17 cellular contexts compared by ENCODE assay signal in the genomic region with DNA sequence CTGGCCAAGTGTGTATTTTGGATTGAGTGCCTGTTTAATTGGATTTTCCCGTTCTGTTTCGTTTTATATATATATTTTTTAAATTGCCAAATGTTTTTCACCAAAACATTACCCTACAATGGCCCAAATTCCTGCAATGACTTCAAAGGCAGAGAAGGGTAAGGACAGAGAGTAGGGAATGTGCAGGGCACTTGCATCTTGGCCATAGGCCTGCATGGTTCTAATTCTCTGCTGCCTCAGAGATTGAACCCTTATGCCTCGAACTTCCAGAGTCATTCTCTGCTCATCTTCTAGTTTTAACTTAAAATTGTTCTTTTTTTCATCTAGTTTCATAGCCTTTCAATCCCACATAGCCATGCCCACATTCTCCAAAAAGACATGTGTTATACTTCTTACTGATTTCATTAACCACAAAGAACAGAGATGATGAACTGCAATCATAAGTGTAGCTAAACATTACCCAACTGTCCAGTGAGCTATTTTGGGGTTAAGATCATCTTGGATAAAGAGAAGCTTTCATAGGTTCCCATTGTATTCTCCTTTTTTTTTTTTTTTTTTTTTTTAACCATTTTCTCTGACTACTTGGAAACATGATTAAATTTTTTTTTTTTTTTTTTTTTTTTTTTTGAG.
DNase-seq lines count a peak whose midpoint lies in the region; ATAC-seq, FAIRE-seq and TF ChIP-seq lines count a peak whose summit lies in the region.
"Had no signal": no experiment of that assay in that cellular context is flagged by ENCODE, and none has a peak within 500 bp of the region (broad histone marks: within the 10 kb centered on the region; RNA-seq: fewer than 3 reads in every experiment).

No MANE protein-coding gene starts in this region.

- no peak for FAIRE-seq in D721Med (lab: Jason Lieb, UNC)

- TF ChIP-seq CTCF in SK-N-SH (IDR thresholded peaks at IDR 0.05) (no peak), D721Med (IDR thresholded peaks at IDR 0.05; ENCODE audit: insufficient read depth, missing control alignments) (no peak)

- H3K27ac ChIP-seq in SK-N-SH (ENCODE audit: low read depth in 2 of 2, low read length in 1 of 2): no peak overlapping the region; a peak in 1 of 4 replicates
- H3K27ac ChIP-seq: 22Rv1, Peyer's patch, spleen had no signal

- H3K4me3 ChIP-seq in SK-N-SH (ENCODE audit: low read depth in 2 of 2, low read length in 1 of 2): no peak overlapping the region
- H3K4me3 ChIP-seq in H7 (ENCODE audit: insufficient read depth, low read depth, low read length): no peak overlapping the region
- H3K4me3 ChIP-seq: Peyer's patch, spleen had no signal

- H3F3A ChIP-seq in SK-N-SH (replicated peaks; ENCODE audit: insufficient read depth): no peaks in the 10 kb centered on the region

- no peak overlapping the region for H3K9ac ChIP-seq in SK-N-SH

- no peaks in the 10 kb centered on the region for H3K9me2 ChIP-seq in SK-N-SH

- H3K79me2 ChIP-seq in SK-N-SH (ENCODE audit: insufficient read depth): no peaks in the 10 kb centered on the region

- no peak for TF ChIP-seq RAD21 in SK-N-SH (IDR thresholded peaks at IDR 0.05; ENCODE audit: low read length)

- no peak for TF ChIP-seq EP300 in SK-N-SH (IDR thresholded peaks at IDR 0.05; ENCODE audit: borderline replicate concordance in 1 of 2, low read depth in 1 of 2, low read length in 1 of 2)

- POLR2A ChIA-PET in SK-N-SH (lab: Yijun Ruan, JAX): interaction anchor here (0.5 kb wide), 1 partner anchor 1282 kb away, joined by 3 read pairs; no protein-coding TSS in a partner anchor

- no peaks in the 10 kb centered on the region for H4K20me1 ChIP-seq in SK-N-SH (ENCODE audit: insufficient read depth)

- H3K36me3 ChIP-seq in SK-N-SH (replicated peaks in 1 of 2; ENCODE audit: control insufficient read depth in 1 of 2, insufficient read depth in 2 of 2, low read length in 1 of 2) (no peaks in the 10 kb centered on the region), H7 (replicated peaks; ENCODE audit: control insufficient read depth, insufficient read depth, low read length) (no peaks in the 10 kb centered on the region)
- H3K36me3 ChIP-seq: Peyer's patch, spleen had no signal

- no peaks in the 10 kb centered on the region; a peak in 1 of 4 replicates for H3K4me1 ChIP-seq in SK-N-SH (ENCODE audit: control insufficient read depth in 1 of 2, insufficient read depth in 2 of 2, low read depth in 1 of 2, low read length in 1 of 2)
- H3K4me1 ChIP-seq: Peyer's patch, spleen had no signal

- no peak overlapping the region for H3K4me2 ChIP-seq in SK-N-SH

- DNase-seq in SK-N-SH (no peak), amniotic epithelial cell (ENCODE audit: low read depth) (peak; percentile 98), D721Med (ENCODE audit: insufficient read length, low spot score) (no peak), NCI-H2029 (lab: John Stamatoyannopoulos, UW) (no peak), H7 (no peak), hypothalamus (lab: John Stamatoyannopoulos, UW) (no peak)
- DNase-seq: activated CD4-positive, alpha-beta memory T cell treated with anti-CD3 and anti-CD28 coated beads, Interleukin-2, amount 10 ng/mL, durations not matched to agents 7 days and 5 days; activated gamma-delta T cell; GDM1; HCEC 1CT; NCI-H1417; NCI-H446 treated with DMSO at 0.1 percent for 48 hours; Peyer's patch; spleen had no signal

- H3K9me3 ChIP-seq in SK-N-SH: no peaks in the 10 kb centered on the region
- H3K9me3 ChIP-seq: Peyer's patch, spleen had no signal

- ATAC-seq in SK-N-SH treated with all-trans-retinoic acid at 6 μM for 48 hours: peak; percentile 61; the same call in 2 of the 3 replicates
- ATAC-seq in HG03135 (IDR thresholded peaks at IDR 0.05; ENCODE audit: unreplicated experiment): peak; percentile 71

- H2AFZ ChIP-seq in SK-N-SH (ENCODE audit: low read depth): no peak overlapping the region

- 58% methylated on average over 3 of the region's 3 CpGs for WGBS in SK-N-SH (ENCODE audit: low lambda C conversion rate)

- CTCF ChIA-PET in SK-N-SH (lab: Yijun Ruan, JAX): no interaction called here

- H3K27me3 ChIP-seq in SK-N-SH (ENCODE audit: insufficient read depth): no peaks in the 10 kb centered on the region
- no peaks in the 10 kb centered on the region for H3K27me3 ChIP-seq in H7 (ENCODE audit: control insufficient read depth, insufficient read depth, low read length)
- H3K27me3 ChIP-seq: Peyer's patch, spleen had no signal

TF ChIP-seq in SK-N-SH treated with all-trans-retinoic acid at 6 μM for 48 hours, 23 proteins besides CTCF, POLR2A, EP300 and RAD21 (continues in another document):
- TF ChIP-seq, protein P1, sequence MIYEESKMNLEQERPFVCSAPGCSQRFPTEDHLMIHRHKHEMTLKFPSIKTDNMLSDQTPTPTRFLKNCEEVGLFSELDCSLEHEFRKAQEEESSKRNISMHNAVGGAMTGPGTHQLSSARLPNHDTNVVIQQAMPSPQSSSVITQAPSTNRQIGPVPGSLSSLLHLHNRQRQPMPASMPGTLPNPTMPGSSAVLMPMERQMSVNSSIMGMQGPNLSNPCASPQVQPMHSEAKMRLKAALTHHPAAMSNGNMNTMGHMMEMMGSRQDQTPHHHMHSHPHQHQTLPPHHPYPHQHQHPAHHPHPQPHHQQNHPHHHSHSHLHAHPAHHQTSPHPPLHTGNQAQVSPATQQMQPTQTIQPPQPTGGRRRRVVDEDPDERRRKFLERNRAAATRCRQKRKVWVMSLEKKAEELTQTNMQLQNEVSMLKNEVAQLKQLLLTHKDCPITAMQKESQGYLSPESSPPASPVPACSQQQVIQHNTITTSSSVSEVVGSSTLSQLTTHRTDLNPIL (CRISPR knock-in tag; IDR thresholded peaks at IDR 0.05; ENCODE audit: low read depth): no peak
- TF ChIP-seq SNAI2 (CRISPR knock-in tag; IDR thresholded peaks at IDR 0.05) (no peak), TCF4 (CRISPR knock-in tag; IDR thresholded peaks at IDR 0.05; ENCODE audit: borderline replicate concordance) (no peak), CSDC2 (CRISPR knock-in tag; IDR thresholded peaks at IDR 0.05) (no peak), ZFP3 (CRISPR knock-in tag; IDR thresholded peaks at IDR 0.05) (no peak)

TF ChIP-seq in SK-N-SH, 30 proteins besides CTCF, POLR2A, EP300 and RAD21:
- TF ChIP-seq, protein P2, sequence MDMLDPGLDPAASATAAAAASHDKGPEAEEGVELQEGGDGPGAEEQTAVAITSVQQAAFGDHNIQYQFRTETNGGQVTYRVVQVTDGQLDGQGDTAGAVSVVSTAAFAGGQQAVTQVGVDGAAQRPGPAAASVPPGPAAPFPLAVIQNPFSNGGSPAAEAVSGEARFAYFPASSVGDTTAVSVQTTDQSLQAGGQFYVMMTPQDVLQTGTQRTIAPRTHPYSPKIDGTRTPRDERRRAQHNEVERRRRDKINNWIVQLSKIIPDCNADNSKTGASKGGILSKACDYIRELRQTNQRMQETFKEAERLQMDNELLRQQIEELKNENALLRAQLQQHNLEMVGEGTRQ (IDR thresholded peaks at IDR 0.05; ENCODE audit: borderline replicate concordance, low read depth, low read length): no peak
- no peak for TF ChIP-seq SMC3 (IDR thresholded peaks at IDR 0.05; ENCODE audit: low read depth, low read length)
- TF ChIP-seq, protein P3, sequence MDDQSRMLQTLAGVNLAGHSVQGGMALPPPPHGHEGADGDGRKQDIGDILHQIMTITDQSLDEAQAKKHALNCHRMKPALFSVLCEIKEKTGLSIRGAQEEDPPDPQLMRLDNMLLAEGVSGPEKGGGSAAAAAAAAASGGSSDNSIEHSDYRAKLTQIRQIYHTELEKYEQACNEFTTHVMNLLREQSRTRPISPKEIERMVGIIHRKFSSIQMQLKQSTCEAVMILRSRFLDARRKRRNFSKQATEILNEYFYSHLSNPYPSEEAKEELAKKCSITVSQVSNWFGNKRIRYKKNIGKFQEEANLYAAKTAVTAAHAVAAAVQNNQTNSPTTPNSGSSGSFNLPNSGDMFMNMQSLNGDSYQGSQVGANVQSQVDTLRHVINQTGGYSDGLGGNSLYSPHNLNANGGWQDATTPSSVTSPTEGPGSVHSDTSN (IDR thresholded peaks at IDR 0.05): no peak
- no peak for TF ChIP-seq GABPA (IDR thresholded peaks at IDR 0.05; ENCODE audit: low read depth)
- TF ChIP-seq, protein P4, sequence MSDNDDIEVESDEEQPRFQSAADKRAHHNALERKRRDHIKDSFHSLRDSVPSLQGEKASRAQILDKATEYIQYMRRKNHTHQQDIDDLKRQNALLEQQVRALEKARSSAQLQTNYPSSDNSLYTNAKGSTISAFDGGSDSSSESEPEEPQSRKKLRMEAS (IDR thresholded peaks at IDR 0.05; ENCODE audit: low read depth): no peak
- TF ChIP-seq SIN3A (IDR thresholded peaks at IDR 0.05; ENCODE audit: borderline replicate concordance, low read depth, low read length): no peak
TF ChIP-seq in SK-N-SH: peak in this region for 0.
